Comparison of ENCODE assay signal across 9 cellular contexts in genomic region chrX:106898462-106898861, GRCh38. TPM values are rescaled to one million over a fixed set of nuclear protein-coding genes. Genes with fewer than 3 reads are reported as not detected.
DNase-seq lines count a peak whose midpoint lies in the region; ATAC-seq and TF ChIP-seq lines count a peak whose summit lies in the region.
"Had no signal": no experiment of that assay in that cellular context is flagged by ENCODE, and none has a peak within 500 bp of the region (broad histone marks: within the 10 kb centered on the region; RNA-seq: fewer than 3 reads in every experiment).

No MANE protein-coding gene starts in this region.

- H4K20me1 ChIP-seq in PC-3 (ENCODE audit: low read length) = no peaks in the 10 kb centered on the region

- H3K4me3 ChIP-seq in PC-3 (ENCODE audit: low read length) = no peak overlapping the region
- H3K4me3 ChIP-seq: BLaER1 had no signal

- no peaks in the 10 kb centered on the region for H3K9me3 ChIP-seq in PC-3 (ENCODE audit: low read length)
- H3K9me3 ChIP-seq: BLaER1 had no signal

- H3K36me3 ChIP-seq in PC-3 (ENCODE audit: low read depth, low read length) = no peaks in the 10 kb centered on the region
- H3K36me3 ChIP-seq: BLaER1 had no signal

- BruUV-seq in PC-3 (replicated peaks; lab: Mats Ljungman, UMichigan) = no TSS peak

- no peak overlapping the region for H3K9ac ChIP-seq in PC-3 (ENCODE audit: low read length)
- H3K9ac ChIP-seq: BLaER1 had no signal

- peak overlapping the region; percentile 37; the same call in 1 of the 2 replicates for H2AFZ ChIP-seq in PC-3 (ENCODE audit: low read length)

- peak; percentile 17 for DNase-seq in NCI-H1105 treated with DMSO at 0.1 percent for 48 hours (lab: John Stamatoyannopoulos, UW)
- no peak for DNase-seq in NCI-H1105 (lab: John Stamatoyannopoulos, UW)
- DNase-seq in PC-3 = peak; percentile 79
- DNase-seq in fibroblast of gingiva (ENCODE audit: low read depth) = peak; percentile 38
- DNase-seq in pulmonary artery endothelial cell (ENCODE audit: low read depth, low spot score) = peak; percentile 7
- no peak for DNase-seq in KG1 (lab: John Stamatoyannopoulos, UW)

- POLR2A ChIA-PET in PC-3 (lab: Charles Lee; ENCODE audit: unreplicated experiment) = no interaction called here

- no peak overlapping the region for H3K4me2 ChIP-seq in PC-3 (ENCODE audit: low read length)
- H3K4me2 ChIP-seq: BLaER1 had no signal

- peaks cover 6% of the 10 kb centered on the region for H3F3A ChIP-seq in PC-3 (ENCODE audit: low read length, unreplicated experiment)

- ATAC-seq in GM19328 (IDR thresholded peaks at IDR 0.05; ENCODE audit: unreplicated experiment) = peak; percentile 56
- ATAC-seq in HG03460 (IDR thresholded peaks at IDR 0.05; ENCODE audit: unreplicated experiment) = peak; percentile 65
- ATAC-seq in PC-3 = peak; percentile 37

- peak; percentile 74 for TF ChIP-seq CTCF in PC-3 (conservative IDR thresholded peaks at IDR 0.05; ENCODE audit: low read depth, low read length)

- H3K27ac ChIP-seq in PC-3 (ENCODE audit: low read length) = no peak overlapping the region
- H3K27ac ChIP-seq: BLaER1 had no signal

- no peaks in the 10 kb centered on the region for H3K9me2 ChIP-seq in PC-3 (replicated peaks; ENCODE audit: low read length)

- CTCF ChIA-PET in PC-3 (lab: Charles Lee) = interaction anchor here (0.5 to 3.8 kb wide), 3 partner anchors 24 to 62 kb away, joined by 3 to 51 read pairs (median 4); no protein-coding TSS in a partner anchor

- H3K79me2 ChIP-seq in PC-3 (ENCODE audit: low read length) = no peaks in the 10 kb centered on the region

- no peaks in the 10 kb centered on the region for H3K27me3 ChIP-seq in PC-3 (ENCODE audit: low read length)

- intact Hi-C loops in PC-3 (cut with micrococcal nuclease) = loop anchor here (1.0 to 10.0 kb wide), 3 partner anchors 55 to 996 kb away; no protein-coding TSS in a partner anchor

- peaks cover 44% of the 10 kb centered on the region for H3K4me1 ChIP-seq in PC-3 (ENCODE audit: insufficient read depth, low read length)

RNA-seq across cellular contexts. Expression of gene RIPPLY1, which starts 4.7 kb away (rescaled TPM):
- total RNA-seq in PC-3 (2014; rRNA removed) (not detected in 2 replicates), pulmonary artery endothelial cell (not detected in 2 replicates)

RNA-seq across cellular contexts. Expression of gene CLDN2, which starts 21.7 kb away (rescaled TPM):
- total RNA-seq in PC-3 (2014; rRNA removed) (not detected in 2 replicates), pulmonary artery endothelial cell (not detected in 2 replicates)

Comparison
In these comparisons a context has a peak if more than half of its experiments do, and no peak if none do; other contexts are left out.
1. DNase-seq: peak in NCI-H1105 treated with DMSO at 0.1 percent for 48 hours (single experiment), PC-3 (single experiment), fibroblast of gingiva (single experiment) and pulmonary artery endothelial cell (single experiment); none in NCI-H1105 (single experiment) and KG1 (single experiment).
2. Peak in every context shown above with its lines, with median percentiles within 50 percentile points of each other: ATAC-seq.